9 cellular contexts compared by ENCODE assay signal in the genomic region with DNA sequence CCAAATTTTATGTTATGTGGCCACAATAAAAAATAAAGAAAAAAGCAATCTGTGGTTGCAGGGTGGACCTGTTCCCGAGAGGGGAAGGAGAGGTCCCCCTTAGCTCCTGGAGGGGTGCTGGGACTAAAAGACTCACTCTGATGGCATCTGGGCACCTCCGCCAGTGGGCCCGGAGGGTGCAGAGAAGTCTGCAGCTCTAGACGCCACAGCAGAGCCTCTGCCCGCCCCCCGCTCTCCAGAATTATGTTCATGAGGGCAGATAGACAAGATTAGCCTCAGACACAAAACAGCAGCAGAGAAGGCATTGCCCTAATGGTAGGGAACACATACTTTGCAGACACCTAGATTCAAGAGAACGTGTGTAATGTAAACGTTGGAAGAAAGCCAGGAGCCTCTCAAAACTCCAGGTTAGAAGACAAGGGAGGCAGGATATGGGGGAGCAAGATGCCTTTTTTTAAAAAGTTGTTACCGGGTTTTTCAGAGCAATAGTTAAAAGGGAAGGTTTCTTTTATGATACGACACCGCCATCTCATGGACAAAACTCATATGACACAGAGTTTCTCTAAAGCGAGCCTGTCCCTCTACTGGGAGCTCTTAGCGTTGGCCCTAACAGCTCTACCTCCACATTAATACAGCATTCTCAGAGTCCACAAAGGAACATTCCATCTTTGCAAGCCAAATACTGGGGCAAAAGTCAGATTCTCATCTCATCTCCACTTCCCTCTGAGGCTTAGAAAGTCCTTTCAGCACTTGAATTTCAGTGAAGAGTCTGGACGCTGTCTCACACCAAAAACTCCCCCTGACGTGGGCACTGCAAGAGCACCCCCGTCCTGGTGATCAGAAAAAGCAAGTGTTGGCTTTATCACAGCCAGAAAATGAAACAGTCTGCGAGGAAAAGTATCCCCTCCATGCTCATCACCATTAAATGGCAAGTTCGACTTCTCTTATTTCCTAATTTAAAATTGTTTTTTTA. TPM values are rescaled to one million over a fixed set of nuclear protein-coding genes. Genes with fewer than 3 reads are reported as not detected.
A peak's percentile ranks its signal among the peaks of the same experiment; 100 is the strongest.
DNase-seq lines count a peak whose midpoint lies in the region; ATAC-seq and TF ChIP-seq lines count a peak whose summit lies in the region.
"Had no signal": no experiment of that assay in that cellular context is flagged by ENCODE, and none has a peak within 500 bp of the region (broad histone marks: within the 10 kb centered on the region; RNA-seq: fewer than 3 reads in every experiment).

No MANE protein-coding gene starts in this region.

- CTCF ChIA-PET in activated CD8-positive, alpha-beta T cell treated with anti-CD3 and anti-CD28 coated beads for 36 hours (lab: Charles Lee): interaction anchor here (0.7 to 2.2 kb wide), 31 partner anchors 10 to 847 kb away, joined by 3 to 11 read pairs (median 4); no protein-coding TSS in a partner anchor

- no peaks in the 10 kb centered on the region for H3K9me3 ChIP-seq in DOHH2 (ENCODE audit: control insufficient read depth, insufficient read depth, low read length)
- no peaks in the 10 kb centered on the region for H3K9me3 ChIP-seq in aorta (ENCODE audit: control insufficient read depth, low read length)

- TF ChIP-seq CTCF in DOHH2 (IDR thresholded peaks at IDR 0.05; ENCODE audit: low read depth, low read length, poor library complexity, severe bottlenecking) (peak; percentile 74), HFF-Myc (IDR thresholded peaks at IDR 0.05; ENCODE audit: low read depth, low read length, missing control alignments) (peak; percentile 65), natural killer cell (IDR thresholded peaks at IDR 0.05) (peak; percentile 69)
- peak; percentile 77 for TF ChIP-seq CTCF in activated CD8-positive, alpha-beta T cell treated with anti-CD3 and anti-CD28 coated beads for 36 hours (IDR thresholded peaks at IDR 0.05)

- H3K4me1 ChIP-seq in DOHH2 (ENCODE audit: control insufficient read depth, low read length): no peaks in the 10 kb centered on the region
- no peaks in the 10 kb centered on the region for H3K4me1 ChIP-seq in aorta (ENCODE audit: control insufficient read depth in 1 of 2, insufficient read depth in 2 of 2, low read length in 2 of 2)

- H3K27ac Mint-ChIP-seq in activated CD8-positive, alpha-beta T cell treated with anti-CD3 and anti-CD28 coated beads for 36 hours: no peak overlapping the region
- no peak overlapping the region for H3K27ac Mint-ChIP-seq in natural killer cell
- H3K27ac Mint-ChIP-seq: activated naive CD4-positive, alpha-beta T cell treated with anti-CD3 and anti-CD28 coated beads, Interleukin-2, amount 50 U/mL, for 72 hours had no signal

- H3K27me3 ChIP-seq in DOHH2 (ENCODE audit: control insufficient read depth, low read length) (peaks cover 9% of the 10 kb centered on the region), aorta (ENCODE audit: control insufficient read depth in 1 of 2, insufficient read depth in 2 of 2, low read length in 1 of 2) (no peaks in the 10 kb centered on the region)

- no peaks in the 10 kb centered on the region for H3K9me3 Mint-ChIP-seq in activated CD8-positive, alpha-beta T cell treated with anti-CD3 and anti-CD28 coated beads for 36 hours
- H3K9me3 Mint-ChIP-seq in natural killer cell: no peaks in the 10 kb centered on the region
- H3K9me3 Mint-ChIP-seq: activated naive CD4-positive, alpha-beta T cell treated with anti-CD3 and anti-CD28 coated beads, Interleukin-2, amount 50 U/mL, for 72 hours had no signal

- intact Hi-C loops in activated CD8-positive, alpha-beta T cell treated with anti-CD3 and anti-CD28 coated beads for 36 hours (cut with micrococcal nuclease): no loop called here
- intact Hi-C loops in natural killer cell (cut with micrococcal nuclease) (loop anchor here (2.0 to 5.0 kb wide), 2 partner anchors 714 to 844 kb away; no protein-coding TSS in a partner anchor), aorta (cut with DNase I) (loop anchor here in 1 of 2 donors (5.0 kb wide), 1 partner anchor 844 kb away; no protein-coding TSS in a partner anchor)

- peaks cover 39% of the 10 kb centered on the region for H3K27me3 Mint-ChIP-seq in activated CD8-positive, alpha-beta T cell treated with anti-CD3 and anti-CD28 coated beads for 36 hours
- peaks cover 30 to 43% of the 10 kb centered on the region in 2 donors for H3K27me3 Mint-ChIP-seq in natural killer cell (ENCODE audit: low read depth in 2 of 2)

- no peaks in the 10 kb centered on the region for H4K20me1 ChIP-seq in DOHH2 (ENCODE audit: control insufficient read depth, insufficient read depth, low read depth, low read length)

- ATAC-seq in activated CD8-positive, alpha-beta T cell treated with anti-CD3 and anti-CD28 coated beads for 36 hours: peak; percentile 87
- ATAC-seq in natural killer cell (peak; percentile 75 to 85 (median 79)), aorta (ENCODE audit: low FRiP score) (peak; percentile 76), HG03025 (IDR thresholded peaks at IDR 0.05; ENCODE audit: low FRiP score, unreplicated experiment) (no peak)

- H3K36me3 Mint-ChIP-seq in activated CD8-positive, alpha-beta T cell treated with anti-CD3 and anti-CD28 coated beads for 36 hours (ENCODE audit: low read depth): no peaks in the 10 kb centered on the region
- H3K36me3 Mint-ChIP-seq in natural killer cell: no peaks in the 10 kb centered on the region
- H3K36me3 Mint-ChIP-seq: activated naive CD4-positive, alpha-beta T cell treated with anti-CD3 and anti-CD28 coated beads, Interleukin-2, amount 50 U/mL, for 72 hours had no signal

- DNase-seq in HFF-Myc (ENCODE audit: extremely low read depth, low read depth) (peak; percentile 56), NCI-H748 (lab: John Stamatoyannopoulos, UW; ENCODE audit: unreplicated experiment) (peak; percentile 65), fibroblast of gingiva (ENCODE audit: low read depth) (peak; percentile 65), natural killer cell (no peak), aorta (no peak)
- peak; percentile 61 for DNase-seq in activated CD8-positive, alpha-beta T cell treated with anti-CD3 and anti-CD28 coated beads for 36 hours

- H3K79me2 ChIP-seq in DOHH2 (ENCODE audit: control insufficient read depth, low read length): no peaks in the 10 kb centered on the region

- no peaks in the 10 kb centered on the region for H3F3A ChIP-seq in DOHH2 (ENCODE audit: control insufficient read depth, insufficient read depth)

- no peak overlapping the region for H3K4me3 ChIP-seq in DOHH2 (ENCODE audit: low read length)
- no peak overlapping the region for H3K4me3 ChIP-seq in HFF-Myc (replicated peaks; ENCODE audit: low read depth, low read length)
- H3K4me3 ChIP-seq in aorta (ENCODE audit: low read length in 2 of 2): no peak overlapping the region

- POLR2A ChIA-PET in activated CD8-positive, alpha-beta T cell treated with anti-CD3 and anti-CD28 coated beads for 36 hours (lab: Charles Lee): interaction anchor here (1.3 kb wide), 1 partner anchor 14 kb away, joined by 3 read pairs; no protein-coding TSS in a partner anchor

- H3K4me1 Mint-ChIP-seq in activated CD8-positive, alpha-beta T cell treated with anti-CD3 and anti-CD28 coated beads for 36 hours (ENCODE audit: low read depth): no peaks in the 10 kb centered on the region
- peaks cover 5 to 7% of the 10 kb centered on the region in 2 donors for H3K4me1 Mint-ChIP-seq in natural killer cell

- 25 to 29% methylated on average over 18 of the region's 18 CpGs for WGBS in aorta, 2 donors

- H3K4me3 Mint-ChIP-seq in activated CD8-positive, alpha-beta T cell treated with anti-CD3 and anti-CD28 coated beads for 36 hours: no peak overlapping the region
- H3K4me3 Mint-ChIP-seq in natural killer cell: no peak overlapping the region

- H3K27ac ChIP-seq in DOHH2 (ENCODE audit: low read depth, low read length) (no peak overlapping the region), aorta (ENCODE audit: low read depth in 1 of 2, low read length in 2 of 2) (no peak overlapping the region)

- H3K36me3 ChIP-seq in DOHH2 (ENCODE audit: control insufficient read depth, low read length) (no peaks in the 10 kb centered on the region), aorta (ENCODE audit: control insufficient read depth in 1 of 2, insufficient read depth in 2 of 2, low read length in 1 of 2) (no peaks in the 10 kb centered on the region)

- H3K4me2 ChIP-seq in DOHH2 (ENCODE audit: low read length): no peak overlapping the region

- no peaks in the 10 kb centered on the region for H3K9me2 ChIP-seq in DOHH2 (replicated peaks; ENCODE audit: control insufficient read depth, low read length)

RNA-seq across cellular contexts. Expression of a gene that starts 47.2 kb away (rescaled TPM):
- not detected for total RNA-seq in activated CD8-positive, alpha-beta T cell treated with anti-CD3 and anti-CD28 coated beads for 36 hours
- total RNA-seq in natural killer cell (not detected), aorta (under 1 TPM; 0.52 to 0.69 TPM)
- not detected for polyA plus RNA-seq in aorta
- total RNA-seq: activated naive CD4-positive, alpha-beta T cell treated with anti-CD3 and anti-CD28 coated beads, Interleukin-2, amount 50 U/mL, for 72 hours had no signal

Comparison
In these comparisons a context has a peak if more than half of its experiments do, and no peak if none do; other contexts are left out.
1. DNase-seq: peak in HFF-Myc (single experiment), NCI-H748 (single experiment), activated CD8-positive, alpha-beta T cell treated with anti-CD3 and anti-CD28 coated beads for 36 hours (single experiment) and fibroblast of gingiva (single experiment); none in natural killer cell (single experiment) and aorta (0 of 2).
2. Peak in every context shown above with its lines, with median percentiles within 50 percentile points of each other: CTCF ChIP-seq.